Comparison of ENCODE assay signal across 23 cellular contexts in genomic region chr3:124439586-124439985, GRCh38.
DNase-seq lines count a peak whose midpoint lies in the region; ATAC-seq and TF ChIP-seq lines count a peak whose summit lies in the region.
"Had no signal": no experiment of that assay in that cellular context is flagged by ENCODE, and none has a peak within 500 bp of the region (broad histone marks: within the 10 kb centered on the region; RNA-seq: fewer than 3 reads in every experiment).

No MANE protein-coding gene starts in this region.

- DNase-seq in DMS 273 (lab: John Stamatoyannopoulos, UW; ENCODE audit: unreplicated experiment), result peak; percentile 17
- no peak for DNase-seq in DMS 273 treated with DMSO at 0.1 percent for 48 hours (lab: John Stamatoyannopoulos, UW)
- peak; percentile 4 for DNase-seq in Jurkat, Clone E6-1 (ENCODE audit: low read depth, low spot score)
- no peak for DNase-seq in dorsolateral prefrontal cortex
- peak; percentile 12 for DNase-seq in nephron progenitor cell
- no peak for DNase-seq in sciatic nerve (ENCODE audit: low spot score)
- no peak for DNase-seq in A172 (ENCODE audit: low spot score)
- no peak for DNase-seq in brain microvascular endothelial cell
- DNase-seq: CD4-positive, alpha-beta memory T cell; H7; KG1; NCI-H1105; NCI-H2029; NCI-H2171 treated with DMSO at 0.1 percent for 48 hours; NCI-H526; PC-9; RPMI8226; SHP77; SW 1271 had no signal

- H3K36me3 ChIP-seq in brain microvascular endothelial cell (replicated peaks), result no peaks in the 10 kb centered on the region

- H3K4me3 Mint-ChIP-seq in nephron progenitor cell, result no peak overlapping the region
- H3K4me3 Mint-ChIP-seq: CD4-positive, alpha-beta memory T cell had no signal

- H3K4me1 Mint-ChIP-seq in nephron progenitor cell, result peaks cover 24% of the 10 kb centered on the region
- H3K4me1 Mint-ChIP-seq: CD4-positive, alpha-beta memory T cell had no signal

- TF ChIP-seq CTCF in dorsolateral prefrontal cortex (IDR thresholded peaks at IDR 0.05 in 54 of 56, conservative IDR thresholded peaks at IDR 0.05 in 2 of 56; ENCODE audit: low read depth in 1 of 56, partially characterized antibody in 56 of 56), result no peak
- no peak for TF ChIP-seq CTCF in nephron progenitor cell (IDR thresholded peaks at IDR 0.05)
- no peak for TF ChIP-seq CTCF in brain microvascular endothelial cell (IDR thresholded peaks at IDR 0.05; ENCODE audit: low read depth, low read length, missing control alignments)

- peak overlapping the region; percentile 68 for H3K27ac Mint-ChIP-seq in nephron progenitor cell
- H3K27ac Mint-ChIP-seq: CD4-positive, alpha-beta memory T cell had no signal

- peak overlapping the region in 38 of 59 donors; percentile 3 to 86 (median 41) for H3K27ac ChIP-seq in dorsolateral prefrontal cortex
- H3K27ac ChIP-seq in brain microvascular endothelial cell, result no peak overlapping the region
- H3K27ac ChIP-seq: 22Rv1, PC-9, SK-N-MC had no signal

- no peak overlapping the region for H3K4me3 ChIP-seq in Jurkat, Clone E6-1 (ENCODE audit: low read length)
- H3K4me3 ChIP-seq in dorsolateral prefrontal cortex (no peak overlapping the region), brain microvascular endothelial cell (ENCODE audit: low read depth, low read length) (no peak overlapping the region)
- H3K4me3 ChIP-seq: BLaER1 treated with 17β-estradiol and CSF1 and Interleukin-3, amounts not matched to agents 10 nM and 100 nM; GM12878; PC-9; SK-N-MC had no signal

- H3K27me3 Mint-ChIP-seq in nephron progenitor cell (ENCODE audit: low read depth, poor library complexity), result no peaks in the 10 kb centered on the region

- in situ Hi-C loops in brain microvascular endothelial cell (cut with HindIII; ENCODE audit: low pct_ligation_motif_present, low sequenced_read_pairs), result no loop called here

- H3K9me3 Mint-ChIP-seq in nephron progenitor cell, result peaks cover 7% of the 10 kb centered on the region
- H3K9me3 Mint-ChIP-seq: CD4-positive, alpha-beta memory T cell had no signal

- peaks cover 66% of the 10 kb centered on the region for H3K36me3 Mint-ChIP-seq in nephron progenitor cell (ENCODE audit: low read depth)
- H3K36me3 Mint-ChIP-seq: CD4-positive, alpha-beta memory T cell had no signal

- H3K27me3 ChIP-seq in dorsolateral prefrontal cortex, result no peaks in the 10 kb centered on the region
- H3K27me3 ChIP-seq in brain microvascular endothelial cell (replicated peaks), result no peaks in the 10 kb centered on the region
- H3K27me3 ChIP-seq: BLaER1 treated with 17β-estradiol and CSF1 and Interleukin-3, amounts not matched to agents 10 nM and 100 nM had no signal

- ATAC-seq in sciatic nerve, result no peak
- ATAC-seq: GM12878 had no signal

- intact Hi-C loops in dorsolateral prefrontal cortex (cut with DNase I) (no loop called here), sciatic nerve (cut with DNase I) (loop anchor here (10.0 kb wide), 1 partner anchor 275 kb away; no protein-coding TSS in a partner anchor)

Comparison
In these comparisons a context has a peak if more than half of its experiments do, and no peak if none do; other contexts are left out.
1. DNase-seq: peak in DMS 273 (single experiment), Jurkat, Clone E6-1 (single experiment) and nephron progenitor cell (single experiment); none in DMS 273 treated with DMSO at 0.1 percent for 48 hours (single experiment), dorsolateral prefrontal cortex (0 of 10), sciatic nerve (single experiment), A172 (single experiment) and brain microvascular endothelial cell (single experiment).